ENCODE assay signal across 15 cellular contexts in genomic region chr7:6453737-6454136, GRCh38. TPM values are rescaled to one million over a fixed set of nuclear protein-coding genes. Genes with fewer than 3 reads are reported as not detected.
DNase-seq lines count a peak whose midpoint lies in the region; ATAC-seq, FAIRE-seq and TF ChIP-seq lines count a peak whose summit lies in the region.
"Had no signal": no experiment of that assay in that cellular context is flagged by ENCODE, and none has a peak within 500 bp of the region (broad histone marks: within the 10 kb centered on the region; RNA-seq: fewer than 3 reads in every experiment).

No MANE protein-coding gene starts in this region.

- H3K27ac Mint-ChIP-seq in astrocyte (ENCODE audit: unreplicated experiment) = peak overlapping the region; percentile 54
- no peak overlapping the region for H3K27ac Mint-ChIP-seq in natural killer cell treated with Interleukin-12 subunit alpha and Interleukin-12 subunit beta and Interleukin-15 and Interleukin-18, amount 100 ng/mL, for 72 hours
- H3K27ac Mint-ChIP-seq: CD14-positive monocyte had no signal

- H3K36me3 ChIP-seq in astrocyte (ENCODE audit: insufficient read depth, low read length) = no peaks in the 10 kb centered on the region
- no peaks in the 10 kb centered on the region for H3K36me3 ChIP-seq in kidney (ENCODE audit: control insufficient read depth in 1 of 2, insufficient read depth in 2 of 2, low read length in 2 of 2)
- no peaks in the 10 kb centered on the region for H3K36me3 ChIP-seq in gastroesophageal sphincter
- no peaks in the 10 kb centered on the region for H3K36me3 ChIP-seq in adrenal gland (replicated peaks in 1 of 2)
- H3K36me3 ChIP-seq: thoracic aorta had no signal

- H4K20me1 ChIP-seq in astrocyte (ENCODE audit: insufficient read depth, low read length) = no peaks in the 10 kb centered on the region

- no peak for TF ChIP-seq EP300 in gastroesophageal sphincter (IDR thresholded peaks at IDR 0.05)

- no peaks in the 10 kb centered on the region for H3K27me3 ChIP-seq in astrocyte (ENCODE audit: insufficient read depth, low read length)
- no peaks in the 10 kb centered on the region for H3K27me3 ChIP-seq in gastroesophageal sphincter
- H3K27me3 ChIP-seq in adrenal gland = no peaks in the 10 kb centered on the region

- no peaks in the 10 kb centered on the region for H3K9me3 ChIP-seq in astrocyte (ENCODE audit: insufficient read depth, low read depth, low read length)
- H3K9me3 ChIP-seq in kidney (ENCODE audit: control insufficient read depth in 1 of 2, low read length in 2 of 2) = no peaks in the 10 kb centered on the region
- no peaks in the 10 kb centered on the region for H3K9me3 ChIP-seq in gastroesophageal sphincter
- H3K9me3 ChIP-seq in adrenal gland (replicated peaks in 1 of 3) = no peaks in the 10 kb centered on the region
- H3K9me3 ChIP-seq: thoracic aorta had no signal

- 75 to 86% methylated on average over 2 of the region's 4 CpGs for WGBS in gastroesophageal sphincter (ENCODE audit: low coverage in 1 of 2), 2 donors
- WGBS in adrenal gland, 4 donors = 76 to 88% (median 83%) methylated on average over 3 to 4 of the region's 4 CpGs

- intact Hi-C loops in kidney (cut with DNase I) (no loop called here), adrenal gland (cut with DNase I) (no loop called here)

- H3K27me3 Mint-ChIP-seq in astrocyte (ENCODE audit: low read depth, unreplicated experiment) = no peaks in the 10 kb centered on the region
- no peaks in the 10 kb centered on the region for H3K27me3 Mint-ChIP-seq in natural killer cell treated with Interleukin-12 subunit alpha and Interleukin-12 subunit beta and Interleukin-15 and Interleukin-18, amount 100 ng/mL, for 72 hours

- no peak overlapping the region for H2AFZ ChIP-seq in astrocyte (ENCODE audit: low read depth, low read length)

- H3K9ac ChIP-seq in astrocyte (ENCODE audit: low read length) (no peak overlapping the region), kidney (ENCODE audit: low read length in 2 of 2) (no peak overlapping the region)

- H3K36me3 Mint-ChIP-seq in astrocyte (ENCODE audit: low read depth, unreplicated experiment) = peaks cover 1% of the 10 kb centered on the region
- no peaks in the 10 kb centered on the region for H3K36me3 Mint-ChIP-seq in natural killer cell treated with Interleukin-12 subunit alpha and Interleukin-12 subunit beta and Interleukin-15 and Interleukin-18, amount 100 ng/mL, for 72 hours
- H3K36me3 Mint-ChIP-seq: CD14-positive monocyte had no signal

- no peak for FAIRE-seq in astrocyte (lab: Jason Lieb, UNC)
- no peak for FAIRE-seq in kidney (lab: Jason Lieb, UNC)

- peak overlapping the region; percentile 27 for H3K4me2 ChIP-seq in astrocyte (ENCODE audit: low read length)

- H3K4me1 ChIP-seq in astrocyte (ENCODE audit: insufficient read depth, low read length) (peaks cover 12% of the 10 kb centered on the region), kidney (ENCODE audit: control insufficient read depth in 1 of 2, insufficient read depth in 1 of 2, low read depth in 1 of 2, low read length in 2 of 2) (no peaks in the 10 kb centered on the region), gastroesophageal sphincter (peaks cover 0 to 5% (median 0%) of the 10 kb centered on the region in 3 donors), adrenal gland (replicated peaks in 1 of 2) (peaks cover 0 to 5% of the 10 kb centered on the region in 2 donors)

- TF ChIP-seq POLR2A in gastroesophageal sphincter (IDR thresholded peaks at IDR 0.05) (no peak), adrenal gland (IDR thresholded peaks at IDR 0.05) (no peak)

- no peak for ATAC-seq in gastroesophageal sphincter
- no peak for ATAC-seq in natural killer cell treated with Interleukin-12 subunit alpha and Interleukin-12 subunit beta and Interleukin-15 and Interleukin-18, amount 100 ng/mL, for 72 hours

- no peaks in the 10 kb centered on the region for H3K9me3 Mint-ChIP-seq in astrocyte (ENCODE audit: unreplicated experiment)
- H3K9me3 Mint-ChIP-seq in natural killer cell treated with Interleukin-12 subunit alpha and Interleukin-12 subunit beta and Interleukin-15 and Interleukin-18, amount 100 ng/mL, for 72 hours = no peaks in the 10 kb centered on the region
- H3K9me3 Mint-ChIP-seq: CD14-positive monocyte had no signal

- DNase-seq in AG08395 (ENCODE audit: low spot score) = peak; percentile 72
- DNase-seq in HS-27A (ENCODE audit: low read depth) = peak; percentile 61
- DNase-seq in astrocyte (ENCODE audit: low read depth) = peak; percentile 88
- peak; percentile 4 for DNase-seq in kidney
- no peak for DNase-seq in NCI-H2029 (lab: John Stamatoyannopoulos, UW)
- no peak for DNase-seq in natural killer cell treated with Interleukin-12 subunit alpha and Interleukin-12 subunit beta and Interleukin-15 and Interleukin-18, amount 100 ng/mL, for 72 hours (ENCODE audit: low spot score)
- no peak for DNase-seq in adrenal gland
- DNase-seq: activated CD4-positive, alpha-beta T cell treated with anti-CD3 and anti-CD28 coated beads for 48 hours; activated naive CD4-positive, alpha-beta T cell treated with Interleukin-2 at 50 U/mL for 16 hours; dermis blood vessel endothelial cell; midbrain; NCI-H1105 treated with DMSO at 0.1 percent for 48 hours had no signal

- H3K4me3 Mint-ChIP-seq in astrocyte (ENCODE audit: unreplicated experiment) = peak overlapping the region; percentile 16
- no peak overlapping the region for H3K4me3 Mint-ChIP-seq in natural killer cell treated with Interleukin-12 subunit alpha and Interleukin-12 subunit beta and Interleukin-15 and Interleukin-18, amount 100 ng/mL, for 72 hours
- H3K4me3 Mint-ChIP-seq: CD14-positive monocyte had no signal

- H3K4me1 Mint-ChIP-seq in astrocyte (ENCODE audit: low read depth, unreplicated experiment) = peaks cover 8% of the 10 kb centered on the region
- H3K4me1 Mint-ChIP-seq in natural killer cell treated with Interleukin-12 subunit alpha and Interleukin-12 subunit beta and Interleukin-15 and Interleukin-18, amount 100 ng/mL, for 72 hours (ENCODE audit: low read depth in 2 of 2) = no peaks in the 10 kb centered on the region

- H3K79me2 ChIP-seq in astrocyte (ENCODE audit: insufficient read depth, low read length) = no peaks in the 10 kb centered on the region

- H3K27ac ChIP-seq in astrocyte (ENCODE audit: low read depth, low read length) (peak overlapping the region; percentile 44), kidney (ENCODE audit: low read depth in 2 of 2, low read length in 2 of 2) (no peak overlapping the region), gastroesophageal sphincter (no peak overlapping the region), adrenal gland (no peak overlapping the region)
- H3K27ac ChIP-seq: thoracic aorta had no signal

- no peak overlapping the region for H3K4me3 ChIP-seq in astrocyte (ENCODE audit: insufficient read depth, low read depth, low read length)
- H3K4me3 ChIP-seq in kidney (ENCODE audit: low read length in 2 of 2) = no peak overlapping the region
- H3K4me3 ChIP-seq in gastroesophageal sphincter = no peak overlapping the region
- no peak overlapping the region for H3K4me3 ChIP-seq in adrenal gland
- H3K4me3 ChIP-seq: thoracic aorta had no signal

- TF ChIP-seq CTCF in astrocyte (IDR thresholded peaks at IDR 0.05; ENCODE audit: insufficient read depth, low read depth, low read length) (no peak), kidney (IDR thresholded peaks at IDR 0.05; ENCODE audit: borderline replicate concordance, extremely low read depth, insufficient read depth) (no peak), gastroesophageal sphincter (IDR thresholded peaks at IDR 0.05) (no peak), adrenal gland (IDR thresholded peaks at IDR 0.05) (no peak)

RNA-seq across cellular contexts. Expression of gene DAGLB, which starts 6.0 kb away (rescaled TPM):
- total RNA-seq in astrocyte (21.9 and 28.3 TPM in 2 replicates), kidney (25.6 TPM), gastroesophageal sphincter (10 to 100 TPM in 1 of 4 donors, 1 to 10 TPM in 3; 6.7 to 10.8 (median 8.6) TPM), adrenal gland (10 to 100 TPM; 23.2 to 56.7 (median 43.9) TPM)
- polyA plus RNA-seq in kidney (ENCODE audit: insufficient read depth, low read depth, low replicate concordance) (7.7 TPM), adrenal gland (10 to 100 TPM; 19.8 to 32.4 (median 28.3) TPM)
- 10 to 100 TPM; 19.6 to 30.6 TPM for total RNA-seq in natural killer cell treated with Interleukin-12 subunit alpha and Interleukin-12 subunit beta and Interleukin-15 and Interleukin-18, amount 100 ng/mL, for 72 hours

RNA-seq across cellular contexts. Expression of gene KDELR2, which starts 30.2 kb away (rescaled TPM):
- 336 and 362 TPM in 2 replicates for total RNA-seq in astrocyte
- 109 TPM for total RNA-seq in kidney
- 108 TPM for polyA plus RNA-seq in kidney (ENCODE audit: insufficient read depth, low read depth, low replicate concordance)
- total RNA-seq in gastroesophageal sphincter = 10 to 100 TPM; 54.0 to 80.9 (median 64.2) TPM
- 100 to 1,000 TPM; 123 to 147 TPM for total RNA-seq in natural killer cell treated with Interleukin-12 subunit alpha and Interleukin-12 subunit beta and Interleukin-15 and Interleukin-18, amount 100 ng/mL, for 72 hours
- 100 to 1,000 TPM in 2 of 8 donors, 10 to 100 TPM in 6; 48.2 to 210 (median 91.9) TPM for total RNA-seq in adrenal gland
- polyA plus RNA-seq in adrenal gland = 100 to 1,000 TPM in 1 of 3 donors, 10 to 100 TPM in 2; 48.1 to 168 (median 55.0) TPM

Comparison
In these comparisons a context has a peak if more than half of its experiments do, and no peak if none do; other contexts are left out.
1. DNase-seq: peak in AG08395 (single experiment), HS-27A (single experiment), astrocyte (single experiment) and kidney (single experiment); none in NCI-H2029 (single experiment), natural killer cell treated with Interleukin-12 subunit alpha and Interleukin-12 subunit beta and Interleukin-15 and Interleukin-18, amount 100 ng/mL, for 72 hours (single experiment) and adrenal gland (0 of 7).